8 cellular contexts compared by ENCODE assay signal in genomic region chr21:42463861-42464515, GRCh38. TPM values are rescaled to one million over a fixed set of nuclear protein-coding genes. Genes with fewer than 3 reads are reported as not detected.
A peak's percentile ranks its signal among the peaks of the same experiment; 100 is the strongest.
DNase-seq lines count a peak whose midpoint lies in the region; ATAC-seq, FAIRE-seq and TF ChIP-seq lines count a peak whose summit lies in the region.

No MANE protein-coding gene starts in this region.

- H3K9me1 ChIP-seq in K562 (ENCODE audit: control insufficient read depth, insufficient read depth, low read length) = no peaks in the 10 kb centered on the region

- CTCF ChIA-PET in K562 (lab: Yijun Ruan, JAX; ENCODE audit: low intra/inter-chr PET ratio) = no interaction called here

- no peaks in the 10 kb centered on the region for H3K79me2 ChIP-seq in K562 (ENCODE audit: control insufficient read depth, insufficient read depth, low read length)

- no peaks in the 10 kb centered on the region for H3K9me3 ChIP-seq in K562 (replicated peaks; ENCODE audit: control insufficient read depth, insufficient read depth, low read depth, low read length)
- no peaks in the 10 kb centered on the region for H3K9me3 ChIP-seq in muscle layer of duodenum (ENCODE audit: control insufficient read depth in 1 of 2, low read length in 2 of 2)
- no peaks in the 10 kb centered on the region for H3K9me3 ChIP-seq in tibial nerve

- peaks cover 29 to 47% of the 10 kb centered on the region in 2 experiments for H3K4me1 ChIP-seq in K562 (replicated peaks in 1 of 2; ENCODE audit: control insufficient read depth in 2 of 2, insufficient read depth in 2 of 2, low read length in 2 of 2)
- peaks cover 0 to 20% of the 10 kb centered on the region in 2 donors for H3K4me1 ChIP-seq in muscle layer of duodenum (ENCODE audit: control insufficient read depth in 1 of 2, insufficient read depth in 2 of 2, low read length in 2 of 2)
- peaks cover 0 to 14% (median 0%) of the 10 kb centered on the region in 4 donors for H3K4me1 ChIP-seq in tibial nerve

- WGBS in K562 (ENCODE audit: insufficient coverage, low coverage, missing lambda C conversion rate) = 26% methylated on average over 17 of the region's 17 CpGs
- WGBS in tibial nerve, 2 donors = 76 to 79% methylated on average over 17 of the region's 17 CpGs

- ATAC-seq in K562 = peak; percentile 60
- no peak for ATAC-seq in GM19467 (IDR thresholded peaks at IDR 0.05; ENCODE audit: unreplicated experiment)

- POLR2A ChIA-PET in K562 (lab: Yijun Ruan, JAX) = interaction anchor here (0.7 kb wide), 1 partner anchor 352 kb away, joined by 4 read pairs; no protein-coding TSS in a partner anchor

- in situ Hi-C loops in K562 (cut with MboI) = no loop called here
- in situ Hi-C loops in GM13976 (cut with MboI; ENCODE audit: low sequenced_read_pairs, unreplicated experiment) = no loop called here

- no peak for TF ChIP-seq RAD21 in K562 (CRISPR knock-in tag; conservative IDR thresholded peaks at IDR 0.05 in 1 of 2, IDR thresholded peaks at IDR 0.05 in 1 of 2)

- no peaks in the 10 kb centered on the region for H4K20me1 ChIP-seq in K562 (replicated peaks; ENCODE audit: control insufficient read depth, insufficient read depth, low read length)

- H3K27me3 ChIP-seq in K562 (ENCODE audit: control insufficient read depth in 2 of 2, insufficient read depth in 2 of 2, low read length in 2 of 2) (peaks cover 0 to 6% of the 10 kb centered on the region in 2 experiments; a peak in 1 of 5 replicates), muscle layer of duodenum (ENCODE audit: low read depth, low read length) (no peaks in the 10 kb centered on the region), tibial nerve (no peaks in the 10 kb centered on the region)

- no peak overlapping the region; the same call in 1 of the 3 replicates for H3K27ac ChIP-seq in K562 (ENCODE audit: extremely low read depth, low read depth, low read length)
- H3K27ac ChIP-seq in muscle layer of duodenum (ENCODE audit: low read length) = peak overlapping the region; percentile 66
- peak overlapping the region in 1 of 4 donors; percentile 19 for H3K27ac ChIP-seq in tibial nerve

- TF ChIP-seq EP300 in K562 (IDR thresholded peaks at IDR 0.05; ENCODE audit: low read length) (no peak), tibial nerve (IDR thresholded peaks at IDR 0.05) (no peak)

- TF ChIP-seq POLR2A in K562 (conservative IDR thresholded peaks at IDR 0.05) = no peak
- TF ChIP-seq POLR2A in tibial nerve (IDR thresholded peaks at IDR 0.05) = no peak

- peak overlapping the region; percentile 92 for H2AFZ ChIP-seq in K562 (ENCODE audit: low read depth, low read length)

- no TSS peak for BruUV-seq in K562 (replicated peaks; lab: Mats Ljungman, UMichigan)

- H3K4me2 ChIP-seq in K562 (ENCODE audit: insufficient read depth, low read length) = no peak overlapping the region; the same call in 1 of the 2 replicates

- TF ChIP-seq CTCF in K562 (IDR thresholded peaks at IDR 0.05 in 2 of 3, conservative IDR thresholded peaks at IDR 0.05 in 1 of 3; ENCODE audit: insufficient read depth in 2 of 3, low read depth in 1 of 3, low read length in 3 of 3) (no peak), tibial nerve (IDR thresholded peaks at IDR 0.05) (no peak), GM13976 (IDR thresholded peaks at IDR 0.05; ENCODE audit: borderline replicate concordance, control extremely low read depth, extremely low read depth, insufficient read depth, missing control alignments) (no peak)

- no peak overlapping the region; a peak in 1 of 4 replicates for H3K9ac ChIP-seq in K562 (ENCODE audit: insufficient read depth in 1 of 2, low read depth in 2 of 2, low read length in 2 of 2)

- peak; percentile 28 for DNase-seq in SIG-M5 treated with dmso at 0.1 percent for 504 hours (lab: John Stamatoyannopoulos, UW; ENCODE audit: unreplicated experiment)
- DNase-seq in SIG-M5 (lab: John Stamatoyannopoulos, UW) = no peak
- peak; percentile 79 for DNase-seq in UCSD-AML1 (lab: John Stamatoyannopoulos, UW; ENCODE audit: unreplicated experiment)
- peak in 2 of 4 experiments; percentile 75 to 76 for DNase-seq in K562 (ENCODE audit: extremely low read depth in 1 of 4, low spot score in 3 of 4)
- DNase-seq in tibial nerve (ENCODE audit: low spot score in 2 of 2) = no peak
- DNase-seq in GM13976 (ENCODE audit: low spot score) = no peak

- H3K36me3 ChIP-seq in K562 (ENCODE audit: control insufficient read depth, insufficient read depth, low read length) = no peaks in the 10 kb centered on the region
- H3K36me3 ChIP-seq in muscle layer of duodenum (ENCODE audit: control insufficient read depth in 1 of 2, insufficient read depth in 2 of 2, low read length in 2 of 2) = no peaks in the 10 kb centered on the region
- no peaks in the 10 kb centered on the region for H3K36me3 ChIP-seq in tibial nerve

- peak; percentile 46 for FAIRE-seq in K562 (lab: Jason Lieb, UNC)

- H3K4me3 ChIP-seq in K562 = no peak overlapping the region
- no peak overlapping the region for H3K4me3 ChIP-seq in muscle layer of duodenum (ENCODE audit: low read depth in 1 of 2, low read length in 2 of 2)
- H3K4me3 ChIP-seq in tibial nerve = no peak overlapping the region

- intact Hi-C loops in K562 (cut with micrococcal nuclease) = loop anchor here (2.0 kb wide), 1 partner anchor 37 kb away; no protein-coding TSS in a partner anchor

TF ChIP-seq in K562, 482 proteins besides CTCF, POLR2A, EP300 and RAD21 (continues in another document):
- TF ChIP-seq, protein P1, sequence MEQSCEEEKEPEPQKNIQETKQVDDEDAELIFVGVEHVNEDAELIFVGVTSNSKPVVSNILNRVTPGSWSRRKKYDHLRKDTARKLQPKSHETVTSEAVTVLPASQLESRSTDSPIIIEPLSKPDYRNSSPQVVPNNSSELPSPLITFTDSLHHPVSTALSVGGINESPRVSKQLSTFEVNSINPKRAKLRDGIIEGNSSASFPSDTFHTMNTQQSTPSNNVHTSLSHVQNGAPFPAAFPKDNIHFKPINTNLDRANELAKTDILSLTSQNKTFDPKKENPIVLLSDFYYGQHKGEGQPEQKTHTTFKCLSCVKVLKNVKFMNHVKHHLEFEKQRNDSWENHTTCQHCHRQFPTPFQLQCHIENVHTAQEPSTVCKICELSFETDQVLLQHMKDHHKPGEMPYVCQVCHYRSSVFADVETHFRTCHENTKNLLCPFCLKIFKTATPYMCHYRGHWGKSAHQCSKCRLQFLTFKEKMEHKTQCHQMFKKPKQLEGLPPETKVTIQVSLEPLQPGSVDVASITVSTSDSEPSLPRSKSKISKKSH (CRISPR knock-in tag; IDR thresholded peaks at IDR 0.05) = no peak
- peak; percentile 75 for TF ChIP-seq ASH1L (IDR thresholded peaks at IDR 0.05; ENCODE audit: borderline replicate concordance, low read depth, partially characterized antibody)
- peak; percentile 59; the same call in 1 of the 2 replicates for TF ChIP-seq MBD2 (IDR thresholded peaks at IDR 0.05; ENCODE audit: borderline replicate concordance, low read depth)
- no peak for TF ChIP-seq MTA2 (IDR thresholded peaks at IDR 0.05; ENCODE audit: low read depth)
- no peak for TF ChIP-seq EWSR1 (IDR thresholded peaks at IDR 0.05; ENCODE audit: borderline replicate concordance, low read depth, partially characterized antibody)
- TF ChIP-seq GTF2F1 (IDR thresholded peaks at IDR 0.05; ENCODE audit: low read depth, low read length) = no peak
- TF ChIP-seq PHB (CRISPR knock-in tag; IDR thresholded peaks at IDR 0.05) = no peak
- no peak for TF ChIP-seq PPARD (CRISPR knock-in tag; IDR thresholded peaks at IDR 0.05)
- no peak for TF ChIP-seq ARHGAP35 (IDR thresholded peaks at IDR 0.05; ENCODE audit: partially characterized antibody)
- no peak for TF ChIP-seq ZNF586 (CRISPR knock-in tag; conservative IDR thresholded peaks at IDR 0.05)

RNA-seq across cellular contexts. Expression of gene RSPH1, which starts 32.0 kb away (rescaled TPM):
- total RNA-seq in K562 (2011; cell fraction: chromatin; rRNA removed; ENCODE audit: low replicate concordance) = 0.16 TPM in 1 of 2 replicates, not detected in the other
- total RNA-seq in K562 (2011; cell fraction: nucleolus; rRNA removed) = not detected in 2 replicates
- 0.15 TPM in 1 of 2 replicates, not detected in the other for total RNA-seq in K562 (2011; cell fraction: nucleoplasm; rRNA removed)
- total RNA-seq in K562 (2014; rRNA removed) (not detected in 2 replicates), K562 (2014; rRNA removed; fragmentation: Illumina TruSeq; extraction: Trizol) (not detected in 2 replicates), K562 (2015; rRNA removed; fragmentation: Illumina TruSeq; extraction: Trizol) (not detected in 2 replicates), K562 (2021) (not detected in 2 replicates), tibial nerve (1 to 10 TPM in 1 of 4 donors, under 1 TPM in 1, not detected in 2; 0.21 to 1.7 TPM)
- polyA plus RNA-seq in K562 (2011; rRNA removed) (0.17 TPM in 1 of 2 replicates, not detected in the other), K562 (2014; fragmentation: Illumina TruSeq; extraction: Trizol) (not detected in 2 replicates), K562 (2014; fragmentation: Nextera tagmentation; extraction: Ambion mirVana) (not detected), K562 (2014; rRNA removed) (not detected in 2 replicates)
- 0.01 TPM in 1 of 2 replicates, not detected in the other for polyA plus RNA-seq in K562 (2011; cell fraction: cytosol; rRNA removed)
- 0.07 TPM in 1 of 2 replicates, not detected in the other for polyA plus RNA-seq in K562 (2011; cell fraction: nucleus; rRNA removed)
- polyA plus RNA-seq in K562 (2012) = 0.18 TPM in 1 of 2 replicates, not detected in the other
- polyA minus RNA-seq in K562 (2011; rRNA and poly(A)+ RNA removed) = 0.07 TPM in 1 of 2 replicates, not detected in the other
- not detected in 2 replicates for polyA minus RNA-seq in K562 (2011; cell fraction: cytosol; rRNA and poly(A)+ RNA removed)
- polyA minus RNA-seq in K562 (2011; cell fraction: nucleus; rRNA and poly(A)+ RNA removed) = not detected in 2 replicates

RNA-seq across cellular contexts. Expression of gene SLC37A1, which starts 49.7 kb away (rescaled TPM):
- total RNA-seq in K562 (2011; cell fraction: chromatin; rRNA removed; ENCODE audit: low replicate concordance) = 4.6 and 9.1 TPM in 2 replicates
- 5.5 and 5.9 TPM in 2 replicates for total RNA-seq in K562 (2011; cell fraction: nucleolus; rRNA removed)
- total RNA-seq in K562 (2011; cell fraction: nucleoplasm; rRNA removed) = 5.6 and 6.5 TPM in 2 replicates
- total RNA-seq in K562 (2014; rRNA removed) (0.33 and 1.4 TPM in 2 replicates), K562 (2014; rRNA removed; fragmentation: Illumina TruSeq; extraction: Trizol) (0.10 and 0.15 TPM in 2 replicates), K562 (2015; rRNA removed; fragmentation: Illumina TruSeq; extraction: Trizol) (0.40 and 0.79 TPM in 2 replicates), K562 (2021) (0.40 and 0.60 TPM in 2 replicates), tibial nerve (1 to 10 TPM; 4.4 to 6.7 (median 5.0) TPM)
- polyA plus RNA-seq in K562 (2011; rRNA removed) (3.4 and 4.5 TPM in 2 replicates), K562 (2014; fragmentation: Illumina TruSeq; extraction: Trizol) (0.45 and 0.65 TPM in 2 replicates), K562 (2014; fragmentation: Nextera tagmentation; extraction: Ambion mirVana) (under 1 TPM; 0.06 to 0.20 TPM), K562 (2014; rRNA removed) (0.09 and 0.24 TPM in 2 replicates)
- polyA plus RNA-seq in K562 (2011; cell fraction: cytosol; rRNA removed) = 2.8 and 3.2 TPM in 2 replicates
- polyA plus RNA-seq in K562 (2011; cell fraction: nucleus; rRNA removed) = 10.8 and 11.2 TPM in 2 replicates
- 0.43 and 1.8 TPM in 2 replicates for polyA plus RNA-seq in K562 (2012)
- 3.8 and 6.7 TPM in 2 replicates for polyA minus RNA-seq in K562 (2011; rRNA and poly(A)+ RNA removed)
- polyA minus RNA-seq in K562 (2011; cell fraction: cytosol; rRNA and poly(A)+ RNA removed) = 2.5 and 2.6 TPM in 2 replicates
- 8.3 and 11.8 TPM in 2 replicates for polyA minus RNA-seq in K562 (2011; cell fraction: nucleus; rRNA and poly(A)+ RNA removed)

Comparison
In these comparisons a context has a peak if more than half of its experiments do, and no peak if none do; other contexts are left out.
1. DNase-seq: peak in SIG-M5 treated with dmso at 0.1 percent for 504 hours (single experiment) and UCSD-AML1 (single experiment); none in SIG-M5 (single experiment), tibial nerve (0 of 2) and GM13976 (single experiment).